In the genomic region with DNA sequence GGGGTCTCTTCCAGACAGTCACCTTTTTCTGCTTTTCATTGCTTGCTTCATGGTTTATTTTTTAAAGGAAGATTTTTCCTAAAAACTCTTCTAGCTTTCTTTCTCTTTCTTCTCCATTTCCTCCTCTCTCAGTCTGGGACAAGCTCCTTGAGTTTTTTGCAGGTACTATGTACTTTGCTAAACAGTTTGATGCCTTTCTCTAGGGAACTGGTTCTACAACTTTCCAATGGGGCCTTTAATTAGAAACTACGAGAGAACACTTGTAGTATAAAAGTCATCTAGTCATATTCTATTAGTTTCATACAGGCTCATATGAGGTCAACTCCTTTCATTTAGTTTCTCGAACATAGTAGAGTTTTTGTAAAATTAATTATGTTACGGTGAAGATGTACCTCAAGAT, we compare ENCODE assay signal across 18 cellular contexts.
"Had no signal": no experiment of that assay in that cellular context is flagged by ENCODE, and none has a peak within 500 bp of the region (broad histone marks: within the 10 kb centered on the region; RNA-seq: fewer than 3 reads in every experiment).

No MANE protein-coding gene starts in this region.

- H3K9me3 ChIP-seq: esophagus squamous epithelium, psoas muscle, SJSA1, spleen had no signal

- H3K4me3 Mint-ChIP-seq: activated CD8-positive, alpha-beta T cell treated with anti-CD3 and anti-CD28 coated beads for 36 hours; activated naive CD4-positive, alpha-beta T cell treated with anti-CD3 and anti-CD28 coated beads, Interleukin-2, amount 10 ng/mL, durations not matched to agents 7 days and 5 days; activated T-helper 17 cell treated with anti-CD3 and anti-CD28 coated beads, Interleukin-2, amount 50 U/mL, for 72 hours; stimulated activated naive B cell treated with anti-CD40 and anti-IgM and Interleukin-4, amounts not matched to agents 10 μg/mL and 1 μg/mL and 100 μg/mL, for 72 hours had no signal

- H3K4me1 ChIP-seq: esophagus squamous epithelium, psoas muscle, SJSA1 had no signal

- DNase-seq: activated CD4-positive, alpha-beta T cell treated with anti-CD3 and anti-CD28 coated beads for 1 hour; activated CD8-positive, alpha-beta T cell treated with anti-CD3 and anti-CD28 coated beads for 36 hours; activated naive CD4-positive, alpha-beta T cell treated with anti-CD3 and anti-CD28 coated beads, Interleukin-2, amount 10 ng/mL, durations not matched to agents 7 days and 5 days; anterior cingulate cortex; esophagus squamous epithelium; foreskin fibroblast; islet precursor cell; nucleus accumbens; psoas muscle; spleen; stimulated activated CD4-positive, alpha-beta T cell treated with anti-CD3 and anti-CD28 coated beads, Interleukin-1b, Interleukin-23, amount 100 ng/mL, for 48 hours; stimulated activated naive B cell treated with anti-CD40 and anti-IgM and Interleukin-4, amounts not matched to agents 10 μg/mL and 1 μg/mL and 100 μg/mL, for 72 hours; substantia nigra; SW 1271; trophoblast cell had no signal

- H3K36me3 ChIP-seq: SJSA1 had no signal

- H3K27me3 Mint-ChIP-seq: activated CD8-positive, alpha-beta T cell treated with anti-CD3 and anti-CD28 coated beads for 36 hours; activated naive CD4-positive, alpha-beta T cell treated with anti-CD3 and anti-CD28 coated beads, Interleukin-2, amount 10 ng/mL, durations not matched to agents 7 days and 5 days; activated T-helper 17 cell treated with anti-CD3 and anti-CD28 coated beads, Interleukin-2, amount 50 U/mL, for 72 hours; stimulated activated naive B cell treated with anti-CD40 and anti-IgM and Interleukin-4, amounts not matched to agents 10 μg/mL and 1 μg/mL and 100 μg/mL, for 72 hours had no signal

- ATAC-seq: activated CD8-positive, alpha-beta T cell treated with anti-CD3 and anti-CD28 coated beads for 36 hours; activated T-helper 17 cell treated with anti-CD3 and anti-CD28 coated beads, Interleukin-2, amount 50 U/mL, for 72 hours; psoas muscle; sciatic nerve; stimulated activated naive B cell treated with anti-CD40 and anti-IgM and Interleukin-4, amounts not matched to agents 10 μg/mL and 1 μg/mL and 100 μg/mL, for 72 hours had no signal

- H3K27me3 ChIP-seq: esophagus squamous epithelium, SJSA1, spleen had no signal

- H3K9me3 Mint-ChIP-seq: activated naive CD4-positive, alpha-beta T cell treated with anti-CD3 and anti-CD28 coated beads, Interleukin-2, amount 10 ng/mL, durations not matched to agents 7 days and 5 days; activated T-helper 17 cell treated with anti-CD3 and anti-CD28 coated beads, Interleukin-2, amount 50 U/mL, for 72 hours had no signal

- H3K27ac Mint-ChIP-seq: activated CD8-positive, alpha-beta T cell treated with anti-CD3 and anti-CD28 coated beads for 36 hours; activated naive CD4-positive, alpha-beta T cell treated with anti-CD3 and anti-CD28 coated beads, Interleukin-2, amount 10 ng/mL, durations not matched to agents 7 days and 5 days; activated T-helper 17 cell treated with anti-CD3 and anti-CD28 coated beads, Interleukin-2, amount 50 U/mL, for 72 hours; stimulated activated naive B cell treated with anti-CD40 and anti-IgM and Interleukin-4, amounts not matched to agents 10 μg/mL and 1 μg/mL and 100 μg/mL, for 72 hours had no signal

- H3K4me3 ChIP-seq: esophagus squamous epithelium, psoas muscle, SJSA1, spleen had no signal

- H3K27ac ChIP-seq: esophagus squamous epithelium, psoas muscle, SJSA1, spleen had no signal

- H3K4me1 Mint-ChIP-seq: activated naive CD4-positive, alpha-beta T cell treated with anti-CD3 and anti-CD28 coated beads, Interleukin-2, amount 10 ng/mL, durations not matched to agents 7 days and 5 days; activated T-helper 17 cell treated with anti-CD3 and anti-CD28 coated beads, Interleukin-2, amount 50 U/mL, for 72 hours had no signal
